Comparison of ENCODE assay signal across 31 cellular contexts in the genomic region with DNA sequence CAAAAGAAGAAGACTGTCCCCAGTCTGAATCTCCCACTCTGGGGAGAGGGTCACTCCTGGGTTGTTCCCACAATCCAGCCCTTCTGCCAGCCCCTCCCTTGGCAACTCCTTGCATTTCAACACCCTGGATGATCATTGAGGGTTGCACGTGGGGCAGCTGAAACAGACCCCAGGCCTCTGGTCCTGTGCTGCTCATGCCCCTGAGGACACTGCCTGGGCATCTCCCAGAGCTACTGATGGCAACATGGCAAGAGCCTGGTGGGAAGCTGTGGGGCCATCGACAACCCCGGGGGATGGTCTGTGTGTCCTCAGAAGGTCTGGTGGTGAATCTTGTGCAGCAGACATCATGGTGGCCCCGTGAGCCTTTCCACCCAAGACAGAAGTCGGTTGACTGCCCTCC. TPM values are rescaled to one million over a fixed set of nuclear protein-coding genes. Genes with fewer than 3 reads are reported as not detected.
"Had no signal": no experiment of that assay in that cellular context is flagged by ENCODE, and none has a peak within 500 bp of the region (broad histone marks: within the 10 kb centered on the region; RNA-seq: fewer than 3 reads in every experiment).

No MANE protein-coding gene starts in this region.

- H3K36me3 Mint-ChIP-seq: naive thymus-derived CD4-positive, alpha-beta T cell; natural killer cell; neural progenitor cell; stimulated activated effector memory CD8-positive, alpha-beta T cell treated with anti-CD3 and anti-CD28 coated beads, Interleukin-12 subunit alpha, Interleukin-12 subunit beta, amount 100 ng/mL, for 72 hours; type B pancreatic cell had no signal

- H3K4me2 ChIP-seq: neural progenitor cell had no signal

- H3K9me3 ChIP-seq: neutrophil, pancreas, psoas muscle, right lobe of liver, sigmoid colon, suprapubic skin, testis, tibial artery, transverse colon, vagina had no signal

- H3K27me3 Mint-ChIP-seq: progenitor cell of endocrine pancreas; stimulated activated naive CD8-positive, alpha-beta T cell treated with anti-CD3 and anti-CD28 coated beads, Interleukin-15, amount 100 ng/mL, for 72 hours had no signal

- H3K9ac ChIP-seq: neural progenitor cell had no signal

- H3K27ac ChIP-seq: neural progenitor cell, neutrophil, pancreas, psoas muscle, right lobe of liver, sigmoid colon, suprapubic skin, testis, transverse colon, vagina had no signal

- H3K4me1 Mint-ChIP-seq: stimulated activated effector memory CD8-positive, alpha-beta T cell treated with anti-CD3 and anti-CD28 coated beads, Interleukin-12 subunit alpha, Interleukin-12 subunit beta, amount 100 ng/mL, for 72 hours; stimulated activated naive CD8-positive, alpha-beta T cell treated with anti-CD3 and anti-CD28 coated beads, Interleukin-15, amount 100 ng/mL, for 72 hours had no signal

- H3K27ac Mint-ChIP-seq: natural killer cell; nephron; neural progenitor cell; progenitor cell of endocrine pancreas; stimulated activated effector memory CD8-positive, alpha-beta T cell treated with anti-CD3 and anti-CD28 coated beads, Interleukin-12 subunit alpha, Interleukin-12 subunit beta, amount 100 ng/mL, for 72 hours; stimulated activated naive CD8-positive, alpha-beta T cell treated with anti-CD3 and anti-CD28 coated beads, Interleukin-15, amount 100 ng/mL, for 72 hours; type B pancreatic cell had no signal

- H3K4me3 ChIP-seq: neural progenitor cell, pancreas, psoas muscle, right lobe of liver, sigmoid colon, suprapubic skin, testis, tibial artery, transverse colon, vagina had no signal

- DNase-seq: naive thymus-derived CD4-positive, alpha-beta T cell; natural killer cell; nucleus accumbens; pancreas; psoas muscle; right cardiac atrium; sigmoid colon; small intestine; stimulated activated CD4-positive, alpha-beta T cell treated with anti-CD3 and anti-CD28 coated beads, Interleukin-15, amount 100 ng/mL, for 24 hours; stimulated activated CD4-positive, alpha-beta T cell treated with anti-CD3 and anti-CD28 coated beads, Interleukin-2, amount 100 ng/mL, for 24 hours; stimulated activated CD4-positive, alpha-beta T cell treated with anti-CD3 and anti-CD28 coated beads, Interleukin-2, amount 100 ng/mL, for 48 hours; stimulated activated CD4-positive, alpha-beta T cell treated with anti-CD3 and anti-CD28 coated beads, Interleukin-4, amount 100 ng/mL, for 24 hours; stimulated activated naive CD4-positive, alpha-beta T cell; stimulated activated naive CD8-positive, alpha-beta T cell treated with anti-CD3 and anti-CD28 coated beads, Interleukin-15, amount 100 ng/mL, for 72 hours; stimulated activated naive CD8-positive, alpha-beta T cell treated with anti-CD3 and anti-CD28 coated beads, Interleukin-15, Interleukin-2, amounts not matched to agents 100 U/mL and 50 U/mL, for 24 hours; substantia nigra; testis; transverse colon had no signal

- ATAC-seq: naive thymus-derived CD4-positive, alpha-beta T cell; natural killer cell; pancreas; right cardiac atrium; right lobe of liver; stimulated activated effector memory CD8-positive, alpha-beta T cell treated with anti-CD3 and anti-CD28 coated beads, Interleukin-12 subunit alpha, Interleukin-12 subunit beta, amount 100 ng/mL, for 72 hours; stimulated activated naive CD8-positive, alpha-beta T cell treated with anti-CD3 and anti-CD28 coated beads, Interleukin-15, amount 100 ng/mL, for 72 hours; stimulated activated naive CD8-positive, alpha-beta T cell treated with anti-CD3 and anti-CD28 coated beads, Interleukin-15, Interleukin-2, amounts not matched to agents 100 U/mL and 50 U/mL, for 24 hours had no signal

- H3K4me1 ChIP-seq: pancreas, right lobe of liver, sigmoid colon, transverse colon, vagina had no signal

- H3K4me3 Mint-ChIP-seq: naive thymus-derived CD4-positive, alpha-beta T cell; natural killer cell; nephron; neural progenitor cell; stimulated activated effector memory CD8-positive, alpha-beta T cell treated with anti-CD3 and anti-CD28 coated beads, Interleukin-12 subunit alpha, Interleukin-12 subunit beta, amount 100 ng/mL, for 72 hours; stimulated activated naive CD8-positive, alpha-beta T cell treated with anti-CD3 and anti-CD28 coated beads, Interleukin-15, amount 100 ng/mL, for 72 hours; type B pancreatic cell had no signal

- H3K27me3 ChIP-seq: neural progenitor cell, pancreas, right lobe of liver, sigmoid colon, testis, tibial artery, transverse colon, vagina had no signal

- H2AFZ ChIP-seq: neural progenitor cell had no signal

- H3K36me3 ChIP-seq: neural progenitor cell, neutrophil, pancreas, right lobe of liver, sigmoid colon, suprapubic skin, tibial artery, transverse colon, vagina had no signal

- H3K9me3 Mint-ChIP-seq: natural killer cell; nephron; neural progenitor cell; stimulated activated effector memory CD8-positive, alpha-beta T cell treated with anti-CD3 and anti-CD28 coated beads, Interleukin-12 subunit alpha, Interleukin-12 subunit beta, amount 100 ng/mL, for 72 hours; stimulated activated naive CD8-positive, alpha-beta T cell treated with anti-CD3 and anti-CD28 coated beads, Interleukin-15, amount 100 ng/mL, for 72 hours; type B pancreatic cell had no signal

RNA-seq across cellular contexts. Expression of gene ANGPT4, which starts 4.9 kb away (rescaled TPM):
- total RNA-seq: naive thymus-derived CD4-positive, alpha-beta T cell; natural killer cell; osteocyte; progenitor cell of endocrine pancreas; renal cortical epithelial cell had no signal
- polyA plus RNA-seq: naive thymus-derived CD4-positive, alpha-beta T cell; neural cell had no signal
